In the genomic region with DNA sequence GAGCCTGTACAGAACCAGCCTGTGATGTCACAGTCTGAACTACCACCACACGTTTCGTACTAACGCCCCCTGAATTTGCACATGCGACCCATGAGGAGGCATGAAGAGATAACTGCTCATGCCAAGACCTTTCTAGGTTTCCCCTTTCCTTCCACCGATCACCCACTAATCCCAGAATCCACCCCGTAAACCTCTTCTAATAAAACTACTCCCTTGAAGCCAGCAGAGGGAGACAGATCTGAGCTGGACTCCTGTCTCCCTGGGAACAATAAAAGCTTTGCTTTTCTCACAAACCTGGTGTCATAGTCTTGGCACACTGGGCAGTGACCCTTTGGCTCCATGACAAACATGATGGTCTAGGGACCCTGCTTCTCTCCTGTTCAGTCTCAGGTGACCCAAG, we compare ENCODE assay signal across 11 cellular contexts.
DNase-seq lines count a peak whose midpoint lies in the region; ATAC-seq, FAIRE-seq and TF ChIP-seq lines count a peak whose summit lies in the region.
"Had no signal": no experiment of that assay in that cellular context is flagged by ENCODE, and none has a peak within 500 bp of the region (broad histone marks: within the 10 kb centered on the region; RNA-seq: fewer than 3 reads in every experiment).

No MANE protein-coding gene starts in this region.

- H3K27me3 Mint-ChIP-seq in activated T-helper 2 cell treated with anti-CD3 and anti-CD28 coated beads, Interferon-gamma antibody, Interleukin-2, Interleukin-4, amounts not matched to agents 10 μg/mL and 5 μg/mL and 100 μg/mL, durations not matched to agents 14 hours and 24 hours and 36 hours (ENCODE audit: low read depth), result peaks cover 42% of the 10 kb centered on the region

- no peaks in the 10 kb centered on the region for H3K9me2 ChIP-seq in neural cell (ENCODE audit: insufficient read depth, low read length)

- H3K4me1 ChIP-seq in sigmoid colon, result no peaks in the 10 kb centered on the region
- H3K4me1 ChIP-seq in kidney (ENCODE audit: control insufficient read depth in 1 of 2, insufficient read depth in 1 of 2, low read depth in 1 of 2, low read length in 2 of 2), result peaks cover 0 to 4% of the 10 kb centered on the region in 2 donors
- H3K4me1 ChIP-seq: vagina had no signal

- H3K9ac ChIP-seq in neural cell (ENCODE audit: low read length) (no peak overlapping the region), kidney (ENCODE audit: low read length in 2 of 2) (no peak overlapping the region)

- no peaks in the 10 kb centered on the region for H3K9me3 Mint-ChIP-seq in activated T-helper 2 cell treated with anti-CD3 and anti-CD28 coated beads, Interferon-gamma antibody, Interleukin-2, Interleukin-4, amounts not matched to agents 10 μg/mL and 5 μg/mL and 100 μg/mL, durations not matched to agents 14 hours and 24 hours and 36 hours

- H3K27ac ChIP-seq in neural cell (ENCODE audit: low read length), result no peak overlapping the region
- no peak overlapping the region for H3K27ac ChIP-seq in sigmoid colon
- no peak overlapping the region for H3K27ac ChIP-seq in kidney (ENCODE audit: low read depth in 2 of 2, low read length in 2 of 2)
- H3K27ac ChIP-seq: vagina had no signal

- TF ChIP-seq CTCF in neural cell (IDR thresholded peaks at IDR 0.05; ENCODE audit: poor library complexity, severe bottlenecking), result peak; percentile 46
- TF ChIP-seq CTCF in sigmoid colon (IDR thresholded peaks at IDR 0.05), result no peak
- TF ChIP-seq CTCF in kidney (IDR thresholded peaks at IDR 0.05; ENCODE audit: borderline replicate concordance, extremely low read depth, insufficient read depth), result no peak

- H3K9me3 ChIP-seq in neural cell (ENCODE audit: low read length) (no peaks in the 10 kb centered on the region), sigmoid colon (no peaks in the 10 kb centered on the region), kidney (ENCODE audit: control insufficient read depth in 1 of 2, low read length in 2 of 2) (no peaks in the 10 kb centered on the region)
- H3K9me3 ChIP-seq: vagina had no signal

- TF ChIP-seq EP300 in neural cell (conservative IDR thresholded peaks at IDR 0.05; ENCODE audit: poor library complexity, severe bottlenecking), result no peak
- TF ChIP-seq EP300 in sigmoid colon (IDR thresholded peaks at IDR 0.05), result no peak

- no peaks in the 10 kb centered on the region for H3F3A ChIP-seq in neural cell (ENCODE audit: insufficient read depth, low read length, poor library complexity, severe bottlenecking)

- H3K4me3 ChIP-seq in neural cell (ENCODE audit: low read length), result no peak overlapping the region
- H3K4me3 ChIP-seq in sigmoid colon, result no peak overlapping the region
- H3K4me3 ChIP-seq in kidney (ENCODE audit: low read length in 2 of 2), result no peak overlapping the region
- H3K4me3 ChIP-seq: vagina had no signal

- H4K20me1 ChIP-seq in neural cell (ENCODE audit: insufficient read depth), result no peaks in the 10 kb centered on the region

- H3K36me3 ChIP-seq in neural cell (ENCODE audit: insufficient read depth, low read length) (no peaks in the 10 kb centered on the region), sigmoid colon (no peaks in the 10 kb centered on the region), kidney (ENCODE audit: control insufficient read depth in 1 of 2, insufficient read depth in 2 of 2, low read length in 2 of 2) (no peaks in the 10 kb centered on the region)
- H3K36me3 ChIP-seq: vagina had no signal

- no peaks in the 10 kb centered on the region for H3K36me3 Mint-ChIP-seq in activated T-helper 2 cell treated with anti-CD3 and anti-CD28 coated beads, Interferon-gamma antibody, Interleukin-2, Interleukin-4, amounts not matched to agents 10 μg/mL and 5 μg/mL and 100 μg/mL, durations not matched to agents 14 hours and 24 hours and 36 hours (ENCODE audit: low read depth)

- FAIRE-seq in kidney (lab: Jason Lieb, UNC), result no peak

- H3K79me2 ChIP-seq in neural cell (replicated peaks; ENCODE audit: insufficient read depth, low read length), result no peaks in the 10 kb centered on the region

- no peak overlapping the region for H2AFZ ChIP-seq in neural cell (ENCODE audit: low read depth, low read length)

- no peak overlapping the region for H3K4me2 ChIP-seq in neural cell (ENCODE audit: low read length)

- peak; percentile 21 for TF ChIP-seq RAD21 in neural cell (conservative IDR thresholded peaks at IDR 0.05)

- intact Hi-C loops in activated T-helper 2 cell treated with anti-CD3 and anti-CD28 coated beads, Interferon-gamma antibody, Interleukin-2, Interleukin-4, amounts not matched to agents 10 μg/mL and 5 μg/mL and 100 μg/mL, durations not matched to agents 14 hours and 24 hours and 36 hours (cut with micrococcal nuclease), result loop anchor here (10.0 kb wide), 1 partner anchor 181 kb away; no protein-coding TSS in a partner anchor
- intact Hi-C loops in sigmoid colon (cut with DNase I), result no loop called here
- intact Hi-C loops in kidney (cut with DNase I), result no loop called here
- intact Hi-C loops in Right ventricle myocardium inferior (cut with DNase I), result no loop called here

- ATAC-seq in Right ventricle myocardium inferior, result no peak

- 79 to 83% methylated on average over 6 of the region's 6 CpGs for WGBS in sigmoid colon, 2 donors

- H3K4me3 Mint-ChIP-seq in activated T-helper 2 cell treated with anti-CD3 and anti-CD28 coated beads, Interferon-gamma antibody, Interleukin-2, Interleukin-4, amounts not matched to agents 10 μg/mL and 5 μg/mL and 100 μg/mL, durations not matched to agents 14 hours and 24 hours and 36 hours (ENCODE audit: low read depth), result no peak overlapping the region

- H3K27me3 ChIP-seq in neural cell (ENCODE audit: insufficient read depth, low read depth, low read length) (no peaks in the 10 kb centered on the region), sigmoid colon (peaks cover 0 to 17% (median 0%) of the 10 kb centered on the region in 3 donors)
- H3K27me3 ChIP-seq: vagina had no signal

- peak overlapping the region; percentile 20 for H3K27ac Mint-ChIP-seq in activated T-helper 2 cell treated with anti-CD3 and anti-CD28 coated beads, Interferon-gamma antibody, Interleukin-2, Interleukin-4, amounts not matched to agents 10 μg/mL and 5 μg/mL and 100 μg/mL, durations not matched to agents 14 hours and 24 hours and 36 hours

- DNase-seq in activated CD4-positive, alpha-beta T cell treated with anti-CD3 and anti-CD28 coated beads for 48 hours, result peak; percentile 6
- DNase-seq in activated CD4-positive, alpha-beta T cell treated with anti-CD3 and anti-CD28 coated beads for 1 hour, result no peak
- peak; percentile 34 for DNase-seq in LHCN-M2 (ENCODE audit: low read depth)
- DNase-seq in activated T-helper 2 cell treated with anti-CD3 and anti-CD28 coated beads, Interferon-gamma antibody, Interleukin-2, Interleukin-4, amounts not matched to agents 10 μg/mL and 5 μg/mL and 100 μg/mL, durations not matched to agents 14 hours and 24 hours and 36 hours (ENCODE audit: low spot score), result no peak
- no peak for DNase-seq in sigmoid colon
- no peak for DNase-seq in kidney
- no peak for DNase-seq in Right ventricle myocardium inferior (ENCODE audit: missing footprints)
- DNase-seq: activated CD8-positive, alpha-beta memory T cell treated with anti-CD3 and anti-CD28 coated beads, Interleukin-2, amount 50 U/mL, for 4 hours; DMS79 treated with DMSO at 0.1 percent for 48 hours had no signal

- no peak for TF ChIP-seq POLR2A in sigmoid colon (IDR thresholded peaks at IDR 0.05)

- peaks cover 20% of the 10 kb centered on the region for H3K4me1 Mint-ChIP-seq in activated T-helper 2 cell treated with anti-CD3 and anti-CD28 coated beads, Interferon-gamma antibody, Interleukin-2, Interleukin-4, amounts not matched to agents 10 μg/mL and 5 μg/mL and 100 μg/mL, durations not matched to agents 14 hours and 24 hours and 36 hours (ENCODE audit: low read depth)

TF ChIP-seq in neural cell, 6 proteins besides CTCF, POLR2A, EP300 and RAD21:
- TF ChIP-seq, protein P1, sequence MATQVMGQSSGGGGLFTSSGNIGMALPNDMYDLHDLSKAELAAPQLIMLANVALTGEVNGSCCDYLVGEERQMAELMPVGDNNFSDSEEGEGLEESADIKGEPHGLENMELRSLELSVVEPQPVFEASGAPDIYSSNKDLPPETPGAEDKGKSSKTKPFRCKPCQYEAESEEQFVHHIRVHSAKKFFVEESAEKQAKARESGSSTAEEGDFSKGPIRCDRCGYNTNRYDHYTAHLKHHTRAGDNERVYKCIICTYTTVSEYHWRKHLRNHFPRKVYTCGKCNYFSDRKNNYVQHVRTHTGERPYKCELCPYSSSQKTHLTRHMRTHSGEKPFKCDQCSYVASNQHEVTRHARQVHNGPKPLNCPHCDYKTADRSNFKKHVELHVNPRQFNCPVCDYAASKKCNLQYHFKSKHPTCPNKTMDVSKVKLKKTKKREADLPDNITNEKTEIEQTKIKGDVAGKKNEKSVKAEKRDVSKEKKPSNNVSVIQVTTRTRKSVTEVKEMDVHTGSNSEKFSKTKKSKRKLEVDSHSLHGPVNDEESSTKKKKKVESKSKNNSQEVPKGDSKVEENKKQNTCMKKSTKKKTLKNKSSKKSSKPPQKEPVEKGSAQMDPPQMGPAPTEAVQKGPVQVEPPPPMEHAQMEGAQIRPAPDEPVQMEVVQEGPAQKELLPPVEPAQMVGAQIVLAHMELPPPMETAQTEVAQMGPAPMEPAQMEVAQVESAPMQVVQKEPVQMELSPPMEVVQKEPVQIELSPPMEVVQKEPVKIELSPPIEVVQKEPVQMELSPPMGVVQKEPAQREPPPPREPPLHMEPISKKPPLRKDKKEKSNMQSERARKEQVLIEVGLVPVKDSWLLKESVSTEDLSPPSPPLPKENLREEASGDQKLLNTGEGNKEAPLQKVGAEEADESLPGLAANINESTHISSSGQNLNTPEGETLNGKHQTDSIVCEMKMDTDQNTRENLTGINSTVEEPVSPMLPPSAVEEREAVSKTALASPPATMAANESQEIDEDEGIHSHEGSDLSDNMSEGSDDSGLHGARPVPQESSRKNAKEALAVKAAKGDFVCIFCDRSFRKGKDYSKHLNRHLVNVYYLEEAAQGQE (IDR thresholded peaks at IDR 0.05; ENCODE audit: borderline replicate concordance), result no peak
- no peak for TF ChIP-seq EZH2 (IDR thresholded peaks at IDR 0.05; ENCODE audit: borderline replicate concordance, insufficient read depth, low read length, poor library complexity, severe bottlenecking)
- no peak for TF ChIP-seq TAF1 (IDR thresholded peaks at IDR 0.05; ENCODE audit: low read depth)
- peak; percentile 30 for TF ChIP-seq SMC3 (conservative IDR thresholded peaks at IDR 0.05; ENCODE audit: poor library complexity)

Comparison
In these comparisons a context has a peak if more than half of its experiments do, and no peak if none do; other contexts are left out.
1. DNase-seq: peak in activated CD4-positive, alpha-beta T cell treated with anti-CD3 and anti-CD28 coated beads for 48 hours (single experiment) and LHCN-M2 (single experiment); none in activated CD4-positive, alpha-beta T cell treated with anti-CD3 and anti-CD28 coated beads for 1 hour (single experiment), activated T-helper 2 cell treated with anti-CD3 and anti-CD28 coated beads, Interferon-gamma antibody, Interleukin-2, Interleukin-4, amounts not matched to agents 10 μg/mL and 5 μg/mL and 100 μg/mL, durations not matched to agents 14 hours and 24 hours and 36 hours (single experiment), sigmoid colon (single experiment), kidney (single experiment) and Right ventricle myocardium inferior (single experiment).